ENCODE assay signal across 8 cellular contexts in genomic region chr7:99379043-99379577, GRCh38.
A peak's percentile ranks its signal among the peaks of the same experiment; 100 is the strongest.
DNase-seq lines count a peak whose midpoint lies in the region; ATAC-seq and TF ChIP-seq lines count a peak whose summit lies in the region.

No MANE protein-coding gene starts in this region.

- peaks cover 19% of the 10 kb centered on the region for H3F3A ChIP-seq in OCI-LY1 (ENCODE audit: insufficient read depth, low read length)

- DNase-seq in GM13977 (ENCODE audit: low spot score) (peak; percentile 65), head of caudate nucleus (peak in 22 of 42 donors; percentile 22 to 68 (median 43))

- H3K4me3 Mint-ChIP-seq in activated naive CD8-positive, alpha-beta T cell = peak overlapping the region; percentile 88

- peak overlapping the region; percentile 96 for H3K27ac ChIP-seq in OCI-LY1 (ENCODE audit: low read depth, low read length, poor library complexity, severe bottlenecking)
- H3K27ac ChIP-seq in rectal smooth muscle tissue (ENCODE audit: low read depth, low read length) = peak overlapping the region; percentile 70

- H3K9me3 Mint-ChIP-seq in activated naive CD8-positive, alpha-beta T cell (ENCODE audit: low read depth) = no peaks in the 10 kb centered on the region

- H3K36me3 ChIP-seq in OCI-LY1 (ENCODE audit: insufficient read depth, low read length) (peaks cover 47% of the 10 kb centered on the region), rectal smooth muscle tissue (ENCODE audit: control insufficient read depth, insufficient read depth, low read length) (no peaks in the 10 kb centered on the region)

- no peaks in the 10 kb centered on the region for H3K9me2 ChIP-seq in OCI-LY1 (ENCODE audit: low read depth, low read length)

- H3K4me3 ChIP-seq in OCI-LY1 (ENCODE audit: low read depth, low read length, poor library complexity, severe bottlenecking) = peak overlapping the region; percentile 48
- H3K4me3 ChIP-seq in rectal smooth muscle tissue (ENCODE audit: low read length) = peak overlapping the region; percentile 23

- H3K27ac Mint-ChIP-seq in activated naive CD8-positive, alpha-beta T cell = peak overlapping the region; percentile 99

- peaks cover 17% of the 10 kb centered on the region; the same call in 1 of the 2 replicates for H3K79me2 ChIP-seq in OCI-LY1 (ENCODE audit: insufficient read depth, low read length)

- H3K4me1 Mint-ChIP-seq in activated naive CD8-positive, alpha-beta T cell (ENCODE audit: low read depth) = peaks cover 58% of the 10 kb centered on the region

- intact Hi-C loops in head of caudate nucleus (cut with DNase I) = no loop called here

- peaks cover 50% of the 10 kb centered on the region for H3K4me1 ChIP-seq in OCI-LY1 (ENCODE audit: insufficient read depth, low read length, severe bottlenecking)
- H3K4me1 ChIP-seq in rectal smooth muscle tissue (ENCODE audit: control insufficient read depth, insufficient read depth, low read length) = peaks cover 7% of the 10 kb centered on the region

- no peaks in the 10 kb centered on the region for H4K20me1 ChIP-seq in OCI-LY1 (ENCODE audit: insufficient read depth, low read length)

- H3K27me3 Mint-ChIP-seq in activated naive CD8-positive, alpha-beta T cell = no peaks in the 10 kb centered on the region

- H2AFZ ChIP-seq in OCI-LY1 (ENCODE audit: low read length) = no peak overlapping the region

- H3K9ac ChIP-seq in OCI-LY1 (ENCODE audit: low read length) (peak overlapping the region; percentile 74; the same call in 1 of the 2 replicates), rectal smooth muscle tissue (ENCODE audit: low read length) (no peak overlapping the region)

- H3K4me2 ChIP-seq in OCI-LY1 (ENCODE audit: low read length) = peak overlapping the region; percentile 69; the same call in 1 of the 2 replicates

- H3K27me3 ChIP-seq in OCI-LY1 (ENCODE audit: insufficient read depth, low read length) (no peaks in the 10 kb centered on the region), rectal smooth muscle tissue (ENCODE audit: control insufficient read depth, insufficient read depth, low read length) (no peaks in the 10 kb centered on the region)

- peaks cover 7% of the 10 kb centered on the region for H3K36me3 Mint-ChIP-seq in activated naive CD8-positive, alpha-beta T cell

- TF ChIP-seq CTCF in GM13977 (IDR thresholded peaks at IDR 0.05; ENCODE audit: extremely low read depth, insufficient read depth, missing control alignments) (no peak), OCI-LY1 (IDR thresholded peaks at IDR 0.05; ENCODE audit: low read length) (no peak)

- no peaks in the 10 kb centered on the region for H3K9me3 ChIP-seq in OCI-LY1 (ENCODE audit: low read length)

- ATAC-seq in HG02938 (IDR thresholded peaks at IDR 0.05; ENCODE audit: unreplicated experiment) = no peak
- ATAC-seq in HG03097 (IDR thresholded peaks at IDR 0.05; ENCODE audit: low FRiP score, unreplicated experiment) = no peak
- no peak for ATAC-seq in HG03045 (IDR thresholded peaks at IDR 0.05; ENCODE audit: unreplicated experiment)

- in situ Hi-C loops in GM13977 (cut with MboI; ENCODE audit: low pct_unique_long_range_greater_than_20kb, low sequenced_read_pairs, unreplicated experiment) = no loop called here
